9 cellular contexts compared by ENCODE assay signal in genomic region chr5:96880402-96881164, GRCh38. TPM values are rescaled to one million over a fixed set of nuclear protein-coding genes. Genes with fewer than 3 reads are reported as not detected.
A peak's percentile ranks its signal among the peaks of the same experiment; 100 is the strongest.
DNase-seq lines count a peak whose midpoint lies in the region; ATAC-seq and TF ChIP-seq lines count a peak whose summit lies in the region.
"Had no signal": no experiment of that assay in that cellular context is flagged by ENCODE, and none has a peak within 500 bp of the region (broad histone marks: within the 10 kb centered on the region; RNA-seq: fewer than 3 reads in every experiment).

No MANE protein-coding gene starts in this region.

- no peaks in the 10 kb centered on the region for H3K9me3 ChIP-seq in neutrophil

- no peak for ATAC-seq in WTC11

- 0 out of 2 replicates have a peak, but pooled peaks cover 7% of the 10 kb centered on the region for H3K4me1 Mint-ChIP-seq in WTC11
- H3K4me1 Mint-ChIP-seq in mesothelial cell of epicardium: peaks cover 19% of the 10 kb centered on the region

- CTCF ChIA-PET in WTC11 (lab: Charles Lee): no interaction called here

- H3K27ac Mint-ChIP-seq in WTC11 (no peak overlapping the region), mesothelial cell of epicardium (no peak overlapping the region)

- H3K4me3 Mint-ChIP-seq in WTC11 (no peak overlapping the region), mesothelial cell of epicardium (no peak overlapping the region)

- peaks cover 40 to 41% of the 10 kb centered on the region in 2 experiments for H3K4me1 ChIP-seq in neutrophil (ENCODE audit: control insufficient read depth in 1 of 2, insufficient read depth in 1 of 2, low read depth in 1 of 2, low read length in 1 of 2)

- POLR2A ChIA-PET in WTC11 (lab: Charles Lee): no interaction called here

- H3K36me3 ChIP-seq in brain microvascular endothelial cell (replicated peaks): peaks cover 3% of the 10 kb centered on the region
- peaks cover 7% of the 10 kb centered on the region for H3K36me3 ChIP-seq in neutrophil

- H3K36me3 Mint-ChIP-seq in WTC11: no peaks in the 10 kb centered on the region
- H3K36me3 Mint-ChIP-seq in mesothelial cell of epicardium: peaks cover 3% of the 10 kb centered on the region

- no peaks in the 10 kb centered on the region for H3K9me3 Mint-ChIP-seq in WTC11
- H3K9me3 Mint-ChIP-seq in mesothelial cell of epicardium: peaks cover 4% of the 10 kb centered on the region

- peak; percentile 84 for DNase-seq in EL
- DNase-seq in MV-4-11 (lab: John Stamatoyannopoulos, UW): peak; percentile 77
- peak; percentile 81 for DNase-seq in brain microvascular endothelial cell
- DNase-seq in WTC11 (ENCODE audit: low spot score): no peak
- no peak for DNase-seq in mesothelial cell of epicardium (ENCODE audit: low spot score in 2 of 2, unreplicated experiment in 2 of 2)
- no peak for DNase-seq in NK-92 (lab: John Stamatoyannopoulos, UW; ENCODE audit: unreplicated experiment)
- DNase-seq in NCI-H128 (lab: John Stamatoyannopoulos, UW; ENCODE audit: unreplicated experiment): no peak
- DNase-seq: substantia nigra had no signal

- peak overlapping the region; percentile 90 for H3K27ac ChIP-seq in brain microvascular endothelial cell
- peak overlapping the region; percentile 78 for H3K27ac ChIP-seq in neutrophil

- peaks cover 4% of the 10 kb centered on the region; the same call in 1 of the 2 replicates for H3K27me3 Mint-ChIP-seq in WTC11 (ENCODE audit: low read depth)
- H3K27me3 Mint-ChIP-seq in mesothelial cell of epicardium (ENCODE audit: low read depth): peaks cover 3% of the 10 kb centered on the region

- H3K4me3 ChIP-seq in brain microvascular endothelial cell (ENCODE audit: low read depth, low read length) (no peak overlapping the region), neutrophil (ENCODE audit: low read depth in 1 of 2, low read length in 1 of 2) (peak overlapping the region in 1 of 2 experiments; percentile 13)

- no peaks in the 10 kb centered on the region for H3K27me3 ChIP-seq in brain microvascular endothelial cell (replicated peaks)
- H3K27me3 ChIP-seq in neutrophil: no peaks in the 10 kb centered on the region

- TF ChIP-seq CTCF in brain microvascular endothelial cell (IDR thresholded peaks at IDR 0.05; ENCODE audit: low read depth, low read length, missing control alignments): no peak
- no peak for TF ChIP-seq CTCF in neutrophil (IDR thresholded peaks at IDR 0.05)
- no peak for TF ChIP-seq CTCF in WTC11 (IDR thresholded peaks at IDR 0.05)
- TF ChIP-seq CTCF in mesothelial cell of epicardium (IDR thresholded peaks at IDR 0.05; ENCODE audit: unreplicated experiment): no peak

- in situ Hi-C loops in brain microvascular endothelial cell (cut with HindIII; ENCODE audit: low pct_ligation_motif_present, low sequenced_read_pairs): no loop called here

TF ChIP-seq in WTC11, 78 proteins besides CTCF, POLR2A, EP300 and RAD21 (continues in another document):
- no peak for TF ChIP-seq ATF3 (CRISPR knock-in tag; conservative IDR thresholded peaks at IDR 0.05)
- TF ChIP-seq TEAD1 (CRISPR knock-in tag; IDR thresholded peaks at IDR 0.05): no peak
- no peak for TF ChIP-seq PRDM15 (CRISPR knock-in tag; IDR thresholded peaks at IDR 0.05)
- no peak for TF ChIP-seq JAZF1 (CRISPR knock-in tag; IDR thresholded peaks at IDR 0.05)
- no peak for TF ChIP-seq NR1H2 (CRISPR knock-in tag; IDR thresholded peaks at IDR 0.05)
- TF ChIP-seq STAT6 (CRISPR knock-in tag; conservative IDR thresholded peaks at IDR 0.05; ENCODE audit: low read depth): no peak
- no peak for TF ChIP-seq FOXK1 (CRISPR knock-in tag; IDR thresholded peaks at IDR 0.05)
- no peak for TF ChIP-seq ZNF532 (CRISPR knock-in tag; IDR thresholded peaks at IDR 0.05; ENCODE audit: borderline replicate concordance)

RNA-seq across cellular contexts. Expression of gene ERAP2, which starts 4.3 kb away (rescaled TPM):
- 0.13 to 0.41 TPM (median 0.21 TPM) in 3 replicates for total RNA-seq in WTC11 (2021)
- total RNA-seq in mesothelial cell of epicardium: 0.47 to 0.74 TPM (median 0.68 TPM) in 3 replicates

RNA-seq across cellular contexts. Expression of gene LNPEP, which starts 55.3 kb away (rescaled TPM):
- total RNA-seq in WTC11 (2021) (4.7 to 6.4 TPM (median 5.2 TPM) in 3 replicates), mesothelial cell of epicardium (35.4 to 37.3 TPM (median 35.6 TPM) in 3 replicates)

Comparison
In these comparisons a context has a peak if more than half of its experiments do, and no peak if none do; other contexts are left out.
1. DNase-seq: peak in EL (single experiment), MV-4-11 (single experiment) and brain microvascular endothelial cell (single experiment); none in WTC11 (single experiment), mesothelial cell of epicardium (0 of 2), NK-92 (single experiment) and NCI-H128 (single experiment).